Comparison of ENCODE assay signal across 37 cellular contexts in the genomic region with DNA sequence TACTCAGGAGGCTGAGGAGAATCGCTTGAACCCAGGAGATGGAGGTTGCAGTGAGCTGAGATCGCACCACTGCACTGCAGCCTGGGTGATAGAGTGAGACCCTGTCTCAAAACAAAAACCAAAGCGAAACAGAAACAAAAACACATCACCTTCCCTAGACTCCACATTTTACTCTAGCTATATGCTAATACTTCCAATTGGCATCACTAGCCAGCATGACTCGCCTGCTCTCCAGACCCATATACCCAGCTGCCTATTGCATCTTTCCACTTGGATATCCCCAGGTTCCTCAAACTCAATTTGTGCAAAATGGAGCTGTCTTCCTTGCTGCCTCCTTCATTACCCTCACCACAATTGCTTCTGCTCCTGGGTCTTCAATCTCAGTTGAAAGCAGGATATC. TPM values are rescaled to one million over a fixed set of nuclear protein-coding genes. Genes with fewer than 3 reads are reported as not detected.
"Had no signal": no experiment of that assay in that cellular context is flagged by ENCODE, and none has a peak within 500 bp of the region (broad histone marks: within the 10 kb centered on the region; RNA-seq: fewer than 3 reads in every experiment).

No MANE protein-coding gene starts in this region.

- H3K9me3 Mint-ChIP-seq: naive thymus-derived CD8-positive, alpha-beta T cell; nephron; neural crest cell; stimulated activated naive B cell treated with anti-CD40 and anti-IgM and Interleukin-4, amounts not matched to agents 10 μg/mL and 1 μg/mL and 100 μg/mL, for 72 hours had no signal

- H3K4me1 ChIP-seq: left lung, lower lobe of right lung, parathyroid adenoma, right atrium auricular region, stomach, testis, transverse colon, upper lobe of left lung, vagina had no signal

- H3K27ac Mint-ChIP-seq: immature natural killer cell; naive thymus-derived CD8-positive, alpha-beta T cell; nephron; stimulated activated naive B cell treated with anti-CD40 and anti-IgM and Interleukin-4, amounts not matched to agents 10 μg/mL and 1 μg/mL and 100 μg/mL, for 72 hours had no signal

- H3K9ac ChIP-seq: parathyroid adenoma had no signal

- H3K4me3 Mint-ChIP-seq: immature natural killer cell; naive thymus-derived CD8-positive, alpha-beta T cell; nephron; neural crest cell; stimulated activated naive B cell treated with anti-CD40 and anti-IgM and Interleukin-4, amounts not matched to agents 10 μg/mL and 1 μg/mL and 100 μg/mL, for 72 hours had no signal

- ATAC-seq: left colon; left lung; lower lobe of right lung; naive thymus-derived CD8-positive, alpha-beta T cell; right lobe of liver; stimulated activated naive B cell treated with anti-CD40 and anti-IgM and Interleukin-4, amounts not matched to agents 10 μg/mL and 1 μg/mL and 100 μg/mL, for 72 hours; stimulated activated naive CD8-positive, alpha-beta T cell treated with anti-CD3 and anti-CD28 coated beads, Interleukin-15, Interleukin-2, amounts not matched to agents 100 U/mL and 50 U/mL, for 24 hours had no signal

- H3K79me2 ChIP-seq: parathyroid adenoma had no signal

- H3K4me1 Mint-ChIP-seq: immature natural killer cell; nephron; stimulated activated naive B cell treated with anti-CD40 and anti-IgM and Interleukin-4, amounts not matched to agents 10 μg/mL and 1 μg/mL and 100 μg/mL, for 72 hours had no signal

- H3K9me3 ChIP-seq: left lung, lower lobe of right lung, neutrophil, right atrium auricular region, right lobe of liver, stomach, testis, thyroid gland, transverse colon, upper lobe of left lung, vagina had no signal

- DNase-seq: hypothalamus; immature natural killer cell; kidney; left colon; left lung; lower lobe of right lung; mammary epithelial cell; mesenchymal stem cell; naive thymus-derived CD8-positive, alpha-beta T cell; occipital lobe; right lobe of liver; stimulated activated CD4-positive, alpha-beta T cell treated with anti-CD3 and anti-CD28 coated beads, Interleukin-1b, Interleukin-23, amount 100 ng/mL, for 48 hours; stimulated activated CD4-positive, alpha-beta T cell treated with anti-CD3 and anti-CD28 coated beads, Interleukin-2, amount 100 ng/mL, for 48 hours; stimulated activated CD4-positive, alpha-beta T cell treated with anti-CD3 and anti-CD28 coated beads, Interleukin-4, amount 100 ng/mL, for 4 hours; stimulated activated CD8-positive, alpha-beta memory T cell treated with anti-CD3 and anti-CD28 coated beads, Interleukin-4, amount 100 ng/mL, for 48 hours; stimulated activated naive B cell treated with anti-CD40 and anti-IgM and Interleukin-4, amounts not matched to agents 10 μg/mL and 1 μg/mL and 100 μg/mL, for 72 hours; stimulated activated naive CD8-positive, alpha-beta T cell treated with anti-CD3 and anti-CD28 coated beads, Interleukin-15, Interleukin-2, amounts not matched to agents 100 U/mL and 50 U/mL, for 24 hours; stomach; testis; thyroid gland; transverse colon; upper lobe of left lung had no signal

- H2AFZ ChIP-seq: parathyroid adenoma had no signal

- H3K27me3 ChIP-seq: left lung, right atrium auricular region, right lobe of liver, testis, thyroid gland, transverse colon, upper lobe of left lung, vagina had no signal

- H3K36me3 ChIP-seq: left lung, lower lobe of right lung, neutrophil, right atrium auricular region, right lobe of liver, stomach, thyroid gland, transverse colon, upper lobe of left lung, vagina had no signal

- H3K27ac ChIP-seq: left lung, lower lobe of right lung, neutrophil, parathyroid adenoma, right atrium auricular region, right lobe of liver, stomach, testis, thyroid gland, transverse colon, upper lobe of left lung, vagina had no signal

- H3K36me3 Mint-ChIP-seq: immature natural killer cell; naive thymus-derived CD8-positive, alpha-beta T cell; stimulated activated naive B cell treated with anti-CD40 and anti-IgM and Interleukin-4, amounts not matched to agents 10 μg/mL and 1 μg/mL and 100 μg/mL, for 72 hours had no signal

- H3K4me2 ChIP-seq: smooth muscle cell had no signal

- H3K4me3 ChIP-seq: left lung, lower lobe of right lung, right atrium auricular region, right lobe of liver, smooth muscle cell, stomach, testis, thyroid gland, transverse colon, upper lobe of left lung, vagina had no signal

RNA-seq across cellular contexts. Expression of gene CLRN2, which starts 39.6 kb away (rescaled TPM):
- total RNA-seq: kidney; left colon; left lung; liver; lower lobe of right lung; mammary epithelial cell; mucosa of gallbladder; naive thymus-derived CD8-positive, alpha-beta T cell; neural crest cell; occipital lobe; osteocyte; posterior vena cava; pulmonary artery endothelial cell; renal cortical epithelial cell; right atrium auricular region; right lobe of liver; skeletal muscle tissue; smooth muscle cell; stomach; testis; thyroid gland; transverse colon; upper lobe of left lung; urinary bladder; vagina had no signal
